ENCODE assay signal across 15 cellular contexts in the genomic region with DNA sequence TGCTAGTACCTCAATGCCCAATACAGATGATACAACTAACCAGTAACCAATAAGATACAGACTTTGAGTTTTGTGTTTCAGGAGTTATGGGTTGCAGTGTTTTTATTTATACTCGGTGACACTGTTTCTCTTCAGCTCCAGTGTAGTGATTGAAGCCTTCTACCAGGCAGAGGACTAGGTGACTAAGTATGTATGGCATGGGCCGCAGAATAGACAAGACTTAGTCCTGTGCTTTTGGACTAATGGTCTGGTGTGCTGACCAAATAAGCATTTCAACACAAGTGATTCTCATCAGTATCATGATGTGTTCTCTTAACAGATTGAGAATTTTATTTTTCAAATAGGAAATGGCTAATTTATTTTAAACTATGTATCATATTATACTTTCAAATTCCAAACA. TPM values are rescaled to one million over a fixed set of nuclear protein-coding genes. Genes with fewer than 3 reads are reported as not detected.
"Had no signal": no experiment of that assay in that cellular context is flagged by ENCODE, and none has a peak within 500 bp of the region (broad histone marks: within the 10 kb centered on the region; RNA-seq: fewer than 3 reads in every experiment).

No MANE protein-coding gene starts in this region.

RNA-seq across cellular contexts. Expression of gene OR4F6, which starts 15.3 kb away (rescaled TPM):
- total RNA-seq: activated B cell treated with CpG ODN at 0.5 μM for 24 hours; activated CD4-positive, alpha-beta memory T cell treated with anti-CD3 and anti-CD28 coated beads for 36 hours; activated CD4-positive, alpha-beta memory T cell treated with anti-CD3 and anti-CD28 coated beads, Interleukin-2, amount 10 ng/mL, durations not matched to agents 7 days and 5 days; activated CD4-positive, alpha-beta T cell treated with anti-CD3 and anti-CD28 coated beads for 36 hours; activated CD4-positive, alpha-beta T cell treated with anti-CD3 and anti-CD28 coated beads, Interleukin-2, amount 10 ng/mL, durations not matched to agents 24 days and 14 days; activated CD4-positive, alpha-beta T cell treated with anti-CD3 and anti-CD28 coated beads, Interleukin-2, amount 10 ng/mL, durations not matched to agents 7 days and 5 days; activated CD8-positive, alpha-beta memory T cell treated with anti-CD3 and anti-CD28 coated beads for 36 hours; activated CD8-positive, alpha-beta memory T cell treated with anti-CD3 and anti-CD28 coated beads, Interleukin-2, amount 10 ng/mL, durations not matched to agents 7 days and 5 days; activated CD8-positive, alpha-beta T cell treated with anti-CD3 and anti-CD28 coated beads for 36 hours; activated CD8-positive, alpha-beta T cell treated with anti-CD3 and anti-CD28 coated beads, Interleukin-2, amount 10 ng/mL, durations not matched to agents 7 days and 5 days; T-cell; T-helper 1 cell treated with Interleukin-12 subunit alpha and Interleukin-12 subunit beta and Interleukin-4 antibody, amounts not matched to agents 30 ng/mL and 1 ng/mL, for 36 hours; T-helper 17 cell; T-helper 2 cell treated with Interferon-gamma antibody and Interleukin-4, amounts not matched to agents 100 ng/mL and 5 ng/mL, for 36 hours; WTC11 had no signal

RNA-seq across cellular contexts. Expression of gene OR4F15, which starts 24.0 kb away (rescaled TPM):
- total RNA-seq: activated B cell treated with CpG ODN at 0.5 μM for 24 hours; activated CD4-positive, alpha-beta memory T cell treated with anti-CD3 and anti-CD28 coated beads for 36 hours; activated CD4-positive, alpha-beta memory T cell treated with anti-CD3 and anti-CD28 coated beads, Interleukin-2, amount 10 ng/mL, durations not matched to agents 7 days and 5 days; activated CD4-positive, alpha-beta T cell treated with anti-CD3 and anti-CD28 coated beads for 36 hours; activated CD4-positive, alpha-beta T cell treated with anti-CD3 and anti-CD28 coated beads, Interleukin-2, amount 10 ng/mL, durations not matched to agents 24 days and 14 days; activated CD4-positive, alpha-beta T cell treated with anti-CD3 and anti-CD28 coated beads, Interleukin-2, amount 10 ng/mL, durations not matched to agents 7 days and 5 days; activated CD8-positive, alpha-beta memory T cell treated with anti-CD3 and anti-CD28 coated beads for 36 hours; activated CD8-positive, alpha-beta memory T cell treated with anti-CD3 and anti-CD28 coated beads, Interleukin-2, amount 10 ng/mL, durations not matched to agents 7 days and 5 days; activated CD8-positive, alpha-beta T cell treated with anti-CD3 and anti-CD28 coated beads for 36 hours; activated CD8-positive, alpha-beta T cell treated with anti-CD3 and anti-CD28 coated beads, Interleukin-2, amount 10 ng/mL, durations not matched to agents 7 days and 5 days; T-cell; T-helper 1 cell treated with Interleukin-12 subunit alpha and Interleukin-12 subunit beta and Interleukin-4 antibody, amounts not matched to agents 30 ng/mL and 1 ng/mL, for 36 hours; T-helper 17 cell; T-helper 2 cell treated with Interferon-gamma antibody and Interleukin-4, amounts not matched to agents 100 ng/mL and 5 ng/mL, for 36 hours; WTC11 had no signal
